ENCODE assay signal across 10 cellular contexts in genomic region chr17:81221842-81222619, GRCh38. TPM values are rescaled to one million over a fixed set of nuclear protein-coding genes. Genes with fewer than 3 reads are reported as not detected.
A peak's percentile ranks its signal among the peaks of the same experiment; 100 is the strongest.
DNase-seq lines count a peak whose midpoint lies in the region; ATAC-seq and FAIRE-seq lines count a peak whose summit lies in the region.
"Had no signal": no experiment of that assay in that cellular context is flagged by ENCODE, and none has a peak within 500 bp of the region (broad histone marks: within the 10 kb centered on the region; RNA-seq: fewer than 3 reads in every experiment).

No MANE protein-coding gene starts in this region.

- H3K27ac ChIP-seq in iPS-20b (ENCODE audit: low read length): no peak overlapping the region
- H3K27ac ChIP-seq in stomach smooth muscle (ENCODE audit: low read length): no peak overlapping the region

- no peaks in the 10 kb centered on the region for H3K36me3 Mint-ChIP-seq in activated T-helper 17 cell treated with anti-CD3 and anti-CD28 coated beads, Interleukin-2, amount 50 U/mL, for 72 hours (ENCODE audit: low read depth)

- peak overlapping the region; percentile 31 for H3K4me3 Mint-ChIP-seq in activated T-helper 17 cell treated with anti-CD3 and anti-CD28 coated beads, Interleukin-2, amount 50 U/mL, for 72 hours

- H3K36me3 ChIP-seq in iPS-20b (ENCODE audit: insufficient read depth, low read depth, low read length) (peaks cover 9% of the 10 kb centered on the region; the same call in 1 of the 2 replicates), stomach smooth muscle (ENCODE audit: control insufficient read depth in 2 of 2, insufficient read depth in 2 of 2, low read length in 2 of 2) (no peaks in the 10 kb centered on the region)

- peak overlapping the region; percentile 79; the same call in 1 of the 2 replicates for H3K9ac ChIP-seq in iPS-20b (ENCODE audit: low read depth, low read length)
- H3K9ac ChIP-seq in stomach smooth muscle (ENCODE audit: low read length in 2 of 2): peak overlapping the region; percentile 57 to 58

- H3K27me3 ChIP-seq in iPS-20b (ENCODE audit: insufficient read depth, low read length): peaks cover 9% of the 10 kb centered on the region
- H3K27me3 ChIP-seq in stomach smooth muscle (ENCODE audit: control insufficient read depth in 1 of 2, insufficient read depth in 2 of 2, low read length in 2 of 2): no peaks in the 10 kb centered on the region

- no peak for ATAC-seq in activated T-helper 17 cell treated with anti-CD3 and anti-CD28 coated beads, Interleukin-2, amount 50 U/mL, for 72 hours (replicated peaks)

- peaks cover 8% of the 10 kb centered on the region for H3K4me1 Mint-ChIP-seq in activated T-helper 17 cell treated with anti-CD3 and anti-CD28 coated beads, Interleukin-2, amount 50 U/mL, for 72 hours

- no peak overlapping the region for H3K27ac Mint-ChIP-seq in activated T-helper 17 cell treated with anti-CD3 and anti-CD28 coated beads, Interleukin-2, amount 50 U/mL, for 72 hours

- FAIRE-seq in HTR-8/SVneo (lab: Jason Lieb, UNC): no peak
- FAIRE-seq: TTC549 had no signal

- H3K9me3 ChIP-seq in iPS-20b (ENCODE audit: insufficient read depth, low read depth, low read length) (no peaks in the 10 kb centered on the region), stomach smooth muscle (ENCODE audit: control insufficient read depth in 2 of 2, low read length in 2 of 2) (no peaks in the 10 kb centered on the region)

- no peaks in the 10 kb centered on the region for H3K27me3 Mint-ChIP-seq in activated T-helper 17 cell treated with anti-CD3 and anti-CD28 coated beads, Interleukin-2, amount 50 U/mL, for 72 hours

- DNase-seq in NCI-H748 (lab: John Stamatoyannopoulos, UW; ENCODE audit: unreplicated experiment): peak; percentile 19
- DNase-seq in NCI-H748 treated with DMSO at 0.1 percent for 48 hours (lab: John Stamatoyannopoulos, UW): no peak
- no peak for DNase-seq in T1000 (lab: John Stamatoyannopoulos, UW)
- DNase-seq in HTR-8/SVneo (ENCODE audit: insufficient read length, low spot score): no peak
- no peak for DNase-seq in NCI-H510A treated with DMSO at 0.1 percent for 48 hours (lab: John Stamatoyannopoulos, UW)

- H3K4me1 ChIP-seq in iPS-20b (ENCODE audit: insufficient read depth, low read length): peaks cover 7% of the 10 kb centered on the region; the same call in 1 of the 2 replicates
- peaks cover 23% of the 10 kb centered on the region for H3K4me1 ChIP-seq in stomach smooth muscle (ENCODE audit: control insufficient read depth, insufficient read depth, low read length)

- H3K4me3 ChIP-seq in iPS-20b (ENCODE audit: low read length): peak overlapping the region; percentile 69
- peak overlapping the region; percentile 54 to 75 for H3K4me3 ChIP-seq in stomach smooth muscle (ENCODE audit: low read length in 2 of 2)

- H3K9me3 Mint-ChIP-seq in activated T-helper 17 cell treated with anti-CD3 and anti-CD28 coated beads, Interleukin-2, amount 50 U/mL, for 72 hours: no peaks in the 10 kb centered on the region

RNA-seq across cellular contexts. Expression of gene CEP131, which starts 0.7 kb away (rescaled TPM):
- 10 to 100 TPM in 1 of 2 donors, 1 to 10 TPM in 1; 8.4 to 10.4 TPM for total RNA-seq in activated T-helper 17 cell treated with anti-CD3 and anti-CD28 coated beads, Interleukin-2, amount 50 U/mL, for 72 hours

RNA-seq across cellular contexts. Expression of gene TEPSIN, which starts 16.8 kb away (rescaled TPM):
- total RNA-seq in activated T-helper 17 cell treated with anti-CD3 and anti-CD28 coated beads, Interleukin-2, amount 50 U/mL, for 72 hours: 10 to 100 TPM; 26.3 to 35.0 TPM

RNA-seq across cellular contexts. Expression of gene NDUFAF8, which starts 17.1 kb away (rescaled TPM):
- total RNA-seq in activated T-helper 17 cell treated with anti-CD3 and anti-CD28 coated beads, Interleukin-2, amount 50 U/mL, for 72 hours: 10 to 100 TPM; 33.4 to 68.0 TPM

RNA-seq across cellular contexts. Expression of gene AATK, which starts 56.0 kb away (rescaled TPM):
- 1 to 10 TPM; 1.2 to 2.4 TPM for total RNA-seq in activated T-helper 17 cell treated with anti-CD3 and anti-CD28 coated beads, Interleukin-2, amount 50 U/mL, for 72 hours

RNA-seq across cellular contexts. Expression of gene PVALEF, which starts 56.7 kb away (rescaled TPM):
- not detected for total RNA-seq in activated T-helper 17 cell treated with anti-CD3 and anti-CD28 coated beads, Interleukin-2, amount 50 U/mL, for 72 hours
- total RNA-seq: Daoy had no signal
